Comparison of ENCODE assay signal across 30 cellular contexts in genomic region chr2:96436416-96436815, GRCh38.
"Had no signal": no experiment of that assay in that cellular context is flagged by ENCODE, and none has a peak within 500 bp of the region (broad histone marks: within the 10 kb centered on the region; RNA-seq: fewer than 3 reads in every experiment).

No MANE protein-coding gene starts in this region.

- H3K27me3 ChIP-seq: adrenal gland, body of pancreas, heart left ventricle, hepatocyte had no signal

- H3K27ac ChIP-seq: adrenal gland, body of pancreas, esophagus muscularis mucosa, foreskin keratinocyte, gastrocnemius medialis, heart left ventricle, hepatocyte had no signal

- ATAC-seq: activated CD4-positive, CD25-positive, alpha-beta regulatory T cell treated with anti-CD3 and anti-CD28 coated beads, Interleukin-2, amount 50 U/mL, for 24 hours; activated CD8-positive, alpha-beta T cell treated with anti-CD3 and anti-CD28 coated beads for 36 hours; activated naive CD8-positive, alpha-beta T cell treated with anti-CD3 and anti-CD28 coated beads, Interleukin-2, amount 50 U/mL, for 24 hours; activated T-cell treated with anti-CD3 and anti-CD28 coated beads, Interleukin-2, amount 50 U/mL, for 4 hours; activated T-helper 17 cell treated with anti-CD3 and anti-CD28 coated beads, Interleukin-2, amount 50 U/mL, for 72 hours; body of pancreas; effector memory CD8-positive, alpha-beta T cell; foreskin keratinocyte; gastrocnemius medialis; heart left ventricle had no signal

- H3K9me3 ChIP-seq: adrenal gland, body of pancreas, esophagus muscularis mucosa, gastrocnemius medialis, heart left ventricle had no signal

- FAIRE-seq: colon had no signal

- H3K79me2 ChIP-seq: hepatocyte had no signal

- H3K4me3 ChIP-seq: adrenal gland, body of pancreas, esophagus muscularis mucosa, gastrocnemius medialis, heart left ventricle, hepatocyte had no signal

- DNase-seq: activated CD4-positive, alpha-beta T cell treated with anti-CD3 and anti-CD28 coated beads for 48 hours; activated CD4-positive, alpha-beta T cell treated with anti-CD3 and anti-CD28 coated beads, Interleukin-2, amount 50 U/mL, for 1 hour; activated CD4-positive, alpha-beta T cell treated with anti-CD3 and anti-CD28 coated beads, Interleukin-2, amount 50 U/mL, for 48 hours; activated CD8-positive, alpha-beta memory T cell treated with anti-CD3 and anti-CD28 coated beads for 24 hours; activated CD8-positive, alpha-beta T cell treated with anti-CD3 and anti-CD28 coated beads for 36 hours; activated effector memory CD4-positive, alpha-beta T cell treated with anti-CD3 and anti-CD28 coated beads, Interleukin-2, amount 50 U/mL, for 16 hours; activated naive CD4-positive, alpha-beta T cell treated with anti-CD3 and anti-CD28 coated beads for 36 hours; activated naive CD8-positive, alpha-beta T cell treated with anti-CD3 and anti-CD28 coated beads for 36 hours; activated naive CD8-positive, alpha-beta T cell treated with anti-CD3 and anti-CD28 coated beads, Interleukin-2, amount 50 U/mL, for 24 hours; activated T-cell treated with anti-CD3 and anti-CD28 coated beads, Interleukin-2, amount 50 U/mL, for 4 hours; adrenal gland; amygdala; aorta; body of pancreas; caudate nucleus; cortex of kidney; dermis blood vessel endothelial cell; effector CD4-positive, alpha-beta T cell; effector memory CD8-positive, alpha-beta T cell; erythroblast; foreskin keratinocyte; gastrocnemius medialis; glutamatergic neuron; heart left ventricle; T1000 had no signal

- H3K36me3 ChIP-seq: adrenal gland, esophagus muscularis mucosa, gastrocnemius medialis, heart left ventricle had no signal

- H3K4me2 ChIP-seq: hepatocyte had no signal

- H2AFZ ChIP-seq: hepatocyte had no signal

- H3K4me1 ChIP-seq: adrenal gland, foreskin keratinocyte had no signal
